8 cellular contexts compared by ENCODE assay signal in genomic region chr10:102132563-102133372, GRCh38. TPM values are rescaled to one million over a fixed set of nuclear protein-coding genes. Genes with fewer than 3 reads are reported as not detected.
DNase-seq lines count a peak whose midpoint lies in the region; ATAC-seq and TF ChIP-seq lines count a peak whose summit lies in the region.

TSS of gene PPRC1 (plus strand) at chr10:102133040. CDS start at chr10:102133069, 29 bp downstream.

- H3K4me1 ChIP-seq in PC-3 (ENCODE audit: insufficient read depth, low read length) = peaks cover 21% of the 10 kb centered on the region

- TF ChIP-seq CTCF in PC-3 (conservative IDR thresholded peaks at IDR 0.05; ENCODE audit: low read depth, low read length) = peak; percentile 86

- H3K79me2 ChIP-seq in PC-3 (ENCODE audit: low read length) = peaks cover 49% of the 10 kb centered on the region

- peaks cover 37% of the 10 kb centered on the region for H4K20me1 ChIP-seq in PC-3 (ENCODE audit: low read length)

- DNase-seq in DMS79 (lab: John Stamatoyannopoulos, UW) (peak; percentile 63), PC-3 (peak; percentile 94), activated T-cell treated with anti-CD3 and anti-CD28 coated beads for 48 hours (ENCODE audit: low read depth) (peak; percentile 96), epithelial cell of prostate (ENCODE audit: low read depth, low spot score) (peak; percentile 94), mucosa of gallbladder (ENCODE audit: low spot score) (peak; percentile 99)
- peak; percentile 99 for DNase-seq in Jurkat, Clone E6-1 (ENCODE audit: low read depth, low spot score)
- DNase-seq in stimulated activated CD8-positive, alpha-beta memory T cell treated with anti-CD3 and anti-CD28 coated beads, Interleukin-4, amount 100 ng/mL, for 4 hours (ENCODE audit: low read depth in 2 of 2, low spot score in 1 of 2) = peak; percentile 89 to 96

- H2AFZ ChIP-seq in PC-3 (ENCODE audit: low read length) = peak within 1 kb of the TSS; percentile 88

- H3K27ac ChIP-seq in PC-3 (ENCODE audit: low read length) (peak within 1 kb of the TSS; percentile 90), epithelial cell of prostate (peak within 1 kb of the TSS; percentile 94)

- peaks cover 12% of the 10 kb centered on the region for H3K36me3 ChIP-seq in PC-3 (ENCODE audit: low read depth, low read length)

- H3K27me3 ChIP-seq in PC-3 (ENCODE audit: low read length) = no peaks in the 10 kb centered on the region

- POLR2A ChIA-PET in PC-3 (lab: Charles Lee; ENCODE audit: unreplicated experiment) = no interaction called here

- intact Hi-C loops in PC-3 (cut with micrococcal nuclease) = loop anchor here (1.0 to 2.0 kb wide), 2 partner anchors 14 to 20 kb away; partner anchors contain the start of gene NOLC1

- H3K9ac ChIP-seq in PC-3 (ENCODE audit: low read length) = peak within 1 kb of the TSS; percentile 100

- CTCF ChIA-PET in PC-3 (lab: Charles Lee) = no interaction called here

- no peaks in the 10 kb centered on the region for H3K9me2 ChIP-seq in PC-3 (replicated peaks; ENCODE audit: low read length)

- peak within 1 kb of the TSS; percentile 97 for H3K4me2 ChIP-seq in PC-3 (ENCODE audit: low read length)

- no TSS peak for BruUV-seq in PC-3 (replicated peaks; lab: Mats Ljungman, UMichigan)

- H3K4me3 ChIP-seq in Jurkat, Clone E6-1 (ENCODE audit: low read length) = peak within 1 kb of the TSS; percentile 76
- H3K4me3 ChIP-seq in PC-3 (ENCODE audit: low read length) = peak within 1 kb of the TSS; percentile 89

- no peaks in the 10 kb centered on the region for H3K9me3 ChIP-seq in PC-3 (ENCODE audit: low read length)

- peak; percentile 90 for ATAC-seq in GM21619 (IDR thresholded peaks at IDR 0.05; ENCODE audit: unreplicated experiment)
- peak; percentile 92 for ATAC-seq in PC-3

- H3F3A ChIP-seq in PC-3 (ENCODE audit: low read length, unreplicated experiment) = no peaks in the 10 kb centered on the region

RNA-seq across cellular contexts. Expression of gene PPRC1, which starts in this region (rescaled TPM):
- polyA plus RNA-seq in Jurkat, Clone E6-1 (2012; ENCODE audit: insufficient read depth, insufficient read length) = 34.5 TPM
- total RNA-seq in PC-3 (2014; rRNA removed) = 27.6 and 31.3 TPM in 2 replicates
- 20.8 TPM for total RNA-seq in mucosa of gallbladder

Comparison
In these comparisons a context has a peak if more than half of its experiments do, and no peak if none do; other contexts are left out.
1. Peak in every context shown above with its lines: DNase-seq, ATAC-seq, H3K4me3 ChIP-seq and H3K27ac ChIP-seq.